ENCODE assay signal across 12 cellular contexts in the genomic region with DNA sequence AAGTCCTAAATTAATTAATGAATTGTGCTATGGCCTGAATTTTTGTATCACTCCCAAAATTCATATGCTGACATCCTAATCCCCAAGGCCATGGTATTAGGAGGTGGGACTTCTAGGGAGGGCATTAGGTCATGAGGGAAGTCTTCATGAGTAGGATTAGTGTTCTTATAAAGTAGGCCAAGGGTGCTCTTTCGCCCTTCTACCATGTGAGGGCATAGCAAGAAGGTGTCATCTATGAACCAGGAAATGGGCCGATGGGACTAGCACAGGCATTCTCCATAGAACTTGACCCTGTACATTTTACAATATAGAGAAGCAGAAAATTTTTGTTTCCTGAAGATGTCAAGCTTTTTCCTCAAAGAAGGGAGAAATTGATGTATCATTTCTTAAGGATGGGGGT. TPM values are rescaled to one million over a fixed set of nuclear protein-coding genes. Genes with fewer than 3 reads are reported as not detected.
DNase-seq lines count a peak whose midpoint lies in the region; ATAC-seq, FAIRE-seq and TF ChIP-seq lines count a peak whose summit lies in the region.
"Had no signal": no experiment of that assay in that cellular context is flagged by ENCODE, and none has a peak within 500 bp of the region (broad histone marks: within the 10 kb centered on the region; RNA-seq: fewer than 3 reads in every experiment).

No MANE protein-coding gene starts in this region.

- H3K4me1 ChIP-seq in H1 (replicated peaks in 1 of 4; ENCODE audit: control insufficient read depth in 3 of 4, insufficient read depth in 4 of 4, low read length in 3 of 4) (no peaks in the 10 kb centered on the region), stomach (no peaks in the 10 kb centered on the region)
- H3K4me1 ChIP-seq: SJCRH30 had no signal

- H3K4me3 ChIP-seq in H1 (ENCODE audit: extremely low read depth in 1 of 4, insufficient read depth in 2 of 4, low read depth in 3 of 4, low read length in 4 of 4) (no peak overlapping the region), stomach (no peak overlapping the region)
- H3K4me3 ChIP-seq: SJCRH30 had no signal

- POLR2A ChIA-PET in H1 (lab: Charles Lee; ENCODE audit: partially characterized antibody) = no interaction called here

- peaks cover 2% of the 10 kb centered on the region; the same call in 1 of the 2 replicates for H3K23me2 ChIP-seq in H1 (ENCODE audit: low read depth, low read length)

- in situ Hi-C loops in G401 (cut with HindIII; ENCODE audit: low sequenced_read_pairs) = no loop called here

- no peaks in the 10 kb centered on the region for H3K4me1 Mint-ChIP-seq in activated naive CD4-positive, alpha-beta T cell treated with anti-CD3 and anti-CD28 coated beads, Interleukin-2, amount 10 ng/mL, durations not matched to agents 7 days and 5 days
- H3K4me1 Mint-ChIP-seq: nephron progenitor cell had no signal

- no peak overlapping the region for H3K27ac Mint-ChIP-seq in activated naive CD4-positive, alpha-beta T cell treated with anti-CD3 and anti-CD28 coated beads, Interleukin-2, amount 10 ng/mL, durations not matched to agents 7 days and 5 days
- H3K27ac Mint-ChIP-seq: nephron progenitor cell had no signal

- H3K4me3 Mint-ChIP-seq in activated naive CD4-positive, alpha-beta T cell treated with anti-CD3 and anti-CD28 coated beads, Interleukin-2, amount 10 ng/mL, durations not matched to agents 7 days and 5 days = no peak overlapping the region
- H3K4me3 Mint-ChIP-seq: nephron progenitor cell had no signal

- FAIRE-seq in H1 (lab: Jason Lieb, UNC) = peak; percentile 93
- FAIRE-seq: G401.6 had no signal

- no peak overlapping the region for H3K4ac ChIP-seq in H1 (replicated peaks; ENCODE audit: insufficient read length, low read depth, low read length)

- H2BK15ac ChIP-seq in H1 (ENCODE audit: low read length) = no peak overlapping the region

- no peak overlapping the region for H3K23ac ChIP-seq in H1 (ENCODE audit: insufficient read length)

- peak; percentile 80 to 84 for TF ChIP-seq RAD21 in H1 (IDR thresholded peaks at IDR 0.05 in 1 of 2, conservative IDR thresholded peaks at IDR 0.05 in 1 of 2; ENCODE audit: low read depth in 2 of 2, low read length in 2 of 2)

- no peak overlapping the region for H4K91ac ChIP-seq in H1 (replicated peaks; ENCODE audit: insufficient read length, low read length)

- no peaks in the 10 kb centered on the region for H3K27me3 ChIP-seq in H1 (replicated peaks in 1 of 4; ENCODE audit: control insufficient read depth in 3 of 4, extremely low read depth in 1 of 4, insufficient read depth in 3 of 4, low read length in 3 of 4)
- no peaks in the 10 kb centered on the region for H3K27me3 ChIP-seq in stomach
- H3K27me3 ChIP-seq: SJCRH30 had no signal

- H3K18ac ChIP-seq in H1 (ENCODE audit: extremely low read depth, low read length) = no peak overlapping the region

- H2AK5ac ChIP-seq in H1 (ENCODE audit: low read depth, low read length) = no peak overlapping the region

- DNase-seq in ELF-1 (ENCODE audit: low read depth, low spot score) (peak; percentile 16), NCI-H1105 (lab: John Stamatoyannopoulos, UW) (peak; percentile 3), H1 (ENCODE audit: low read depth in 1 of 2, low spot score in 2 of 2) (no peak), HCEC 1CT (no peak), stomach (no peak), G401 (ENCODE audit: low spot score) (no peak)
- no peak for DNase-seq in activated naive CD4-positive, alpha-beta T cell treated with anti-CD3 and anti-CD28 coated beads, Interleukin-2, amount 10 ng/mL, durations not matched to agents 7 days and 5 days
- DNase-seq: nephron progenitor cell had no signal

- H2AFZ ChIP-seq in H1 (ENCODE audit: low read length) = no peak overlapping the region

- WGBS in H1 (ENCODE audit: extremely low coverage in 1 of 2, insufficient coverage in 1 of 2, insufficient read length in 1 of 2, insufficient replicate concordance in 2 of 2, low coverage in 1 of 2, low lambda C conversion rate in 2 of 2, missing lambda C conversion rate in 1 of 2), 2 experiments = 64% methylated on average over 2 of the region's 2 CpGs; no CpG with 5 or more reads in 1 of the 2 experiments
- 62 to 84% (median 68%) methylated on average over 2 of the region's 2 CpGs for WGBS in stomach, 5 donors

- CTCF ChIA-PET in H1 (lab: Charles Lee; ENCODE audit: partially characterized antibody) = interaction anchor here (0.8 to 2.8 kb wide), 13 partner anchors 8 to 671 kb away, joined by 3 to 11 read pairs (median 3); a partner anchor contains a TSS
- CTCF ChIA-PET in activated naive CD4-positive, alpha-beta T cell treated with anti-CD3 and anti-CD28 coated beads, Interleukin-2, amount 10 ng/mL, durations not matched to agents 7 days and 5 days (lab: Charles Lee) = no interaction called here

- no peaks in the 10 kb centered on the region for H3K36me3 Mint-ChIP-seq in activated naive CD4-positive, alpha-beta T cell treated with anti-CD3 and anti-CD28 coated beads, Interleukin-2, amount 10 ng/mL, durations not matched to agents 7 days and 5 days

- H3K4me2 ChIP-seq in H1 (ENCODE audit: insufficient read depth in 1 of 2, low read depth in 2 of 2, low read length in 2 of 2) = no peak overlapping the region

- no peak overlapping the region for H2BK120ac ChIP-seq in H1 (replicated peaks; ENCODE audit: low read depth, low read length)

- no peaks in the 10 kb centered on the region for H3K9me3 Mint-ChIP-seq in activated naive CD4-positive, alpha-beta T cell treated with anti-CD3 and anti-CD28 coated beads, Interleukin-2, amount 10 ng/mL, durations not matched to agents 7 days and 5 days
- H3K9me3 Mint-ChIP-seq: nephron progenitor cell had no signal

- H3K9me3 ChIP-seq in H1 (ENCODE audit: insufficient read depth in 2 of 2, low read depth in 1 of 2, low read length in 1 of 2) (no peaks in the 10 kb centered on the region; a peak in 1 of 4 replicates), stomach (no peaks in the 10 kb centered on the region)
- H3K9me3 ChIP-seq: SJCRH30 had no signal

- peak; percentile 12 to 80 (median 47) for TF ChIP-seq CTCF in H1 (IDR thresholded peaks at IDR 0.05; ENCODE audit: control extremely low read depth in 1 of 3, insufficient read depth in 1 of 3, low read depth in 1 of 3, low read length in 3 of 3)
- TF ChIP-seq CTCF in stomach (IDR thresholded peaks at IDR 0.05) = no peak

- H4K20me1 ChIP-seq in H1 (replicated peaks in 1 of 2; ENCODE audit: control insufficient read depth in 1 of 2, insufficient read depth in 2 of 2, low read length in 2 of 2) = no peaks in the 10 kb centered on the region

- no peaks in the 10 kb centered on the region for H3K27me3 Mint-ChIP-seq in activated naive CD4-positive, alpha-beta T cell treated with anti-CD3 and anti-CD28 coated beads, Interleukin-2, amount 10 ng/mL, durations not matched to agents 7 days and 5 days

- no peak for TF ChIP-seq EP300 in H1 (IDR thresholded peaks at IDR 0.05; ENCODE audit: borderline replicate concordance in 1 of 2, low read depth in 2 of 2, low read length in 2 of 2)
- TF ChIP-seq EP300 in stomach (IDR thresholded peaks at IDR 0.05) = no peak

- no peak overlapping the region for H2BK12ac ChIP-seq in H1 (ENCODE audit: low read depth, low read length)

- no peaks in the 10 kb centered on the region for H3K79me1 ChIP-seq in H1 (ENCODE audit: low read depth, low read length)

- no peak overlapping the region for H4K8ac ChIP-seq in H1 (ENCODE audit: extremely low read depth, insufficient read depth, low read length)

- intact Hi-C loops in stomach (cut with DNase I; ENCODE audit: low total_unique reads) = no loop called here

- H2BK5ac ChIP-seq in H1 (ENCODE audit: low read depth, low read length) = no peak overlapping the region

- H3K36me3 ChIP-seq in H1 (ENCODE audit: control insufficient read depth in 2 of 4, insufficient read depth in 4 of 4, low read length in 3 of 4) (no peaks in the 10 kb centered on the region), stomach (no peaks in the 10 kb centered on the region)
- H3K36me3 ChIP-seq: SJCRH30 had no signal

- no peak overlapping the region for H3K14ac ChIP-seq in H1 (ENCODE audit: insufficient read length)

- no peak overlapping the region for H3K56ac ChIP-seq in H1 (replicated peaks; ENCODE audit: insufficient read length, low read depth, low read length)

- H3K9ac ChIP-seq in H1 (replicated peaks in 1 of 4; ENCODE audit: extremely low read depth in 1 of 4, low read depth in 3 of 4, low read length in 3 of 4) = no peak overlapping the region

- no peak overlapping the region for H3K27ac ChIP-seq in H1 (ENCODE audit: low read depth, low read length)
- no peak overlapping the region for H3K27ac ChIP-seq in stomach
- H3K27ac ChIP-seq: epithelial cell of prostate, SJCRH30 had no signal

- ATAC-seq in HG02610 (IDR thresholded peaks at IDR 0.05; ENCODE audit: unreplicated experiment) = peak; percentile 78

- H4K5ac ChIP-seq in H1 (ENCODE audit: insufficient read length, low read depth, low read length) = no peak overlapping the region

- no peaks in the 10 kb centered on the region for H3K79me2 ChIP-seq in H1 (ENCODE audit: control insufficient read depth in 1 of 2, insufficient read depth in 2 of 2, low read length in 2 of 2)

- no peak overlapping the region for H2BK20ac ChIP-seq in H1 (ENCODE audit: low read length)

- no peak for TF ChIP-seq POLR2A in H1 (IDR thresholded peaks at IDR 0.05; ENCODE audit: control extremely low read depth in 1 of 2, low read depth in 2 of 2, low read length in 2 of 2)
- TF ChIP-seq POLR2A in stomach (IDR thresholded peaks at IDR 0.05) = no peak

RNA-seq across cellular contexts. Expression of a gene that starts 12.5 kb away (rescaled TPM):
- total RNA-seq in H1 (2021; fragmentation: NEBNext Ultra II Directional; extraction: Animal tissue kit (Norgen Biotek cat#: 25700)) = 2.6 and 3.2 TPM in 2 replicates
- polyA plus RNA-seq in H1 (2011; rRNA removed) = 0.60 and 0.97 TPM in 2 replicates
- polyA plus RNA-seq in H1 (2011; cell fraction: cytosol; rRNA removed) = 0.89 TPM
- polyA plus RNA-seq in H1 (2011; cell fraction: nucleus; rRNA removed) = 2.0 TPM
- 0.87 to 2.6 TPM (median 1.6 TPM) in 4 replicates for polyA plus RNA-seq in H1 (2012, experiment 1 of 2)
- 0.24 TPM for polyA plus RNA-seq in H1 (2012, experiment 2 of 2)
- 1.3 TPM for polyA plus RNA-seq in H1 (2013, experiment 1 of 2)
- polyA plus RNA-seq in H1 (2013, experiment 2 of 2) = 1.2 TPM
- 6.0 and 6.3 TPM in 2 replicates for polyA minus RNA-seq in H1 (2011; rRNA and poly(A)+ RNA removed)
- 2.9 TPM for polyA minus RNA-seq in H1 (2011; cell fraction: cytosol; rRNA and poly(A)+ RNA removed)
- 8.1 TPM for polyA minus RNA-seq in H1 (2011; cell fraction: nucleus; rRNA and poly(A)+ RNA removed)
- 1 to 10 TPM in 1 of 5 donors, under 1 TPM in 1, not detected in 3; 0.14 to 2.8 TPM for total RNA-seq in stomach
- polyA plus RNA-seq in stomach = under 1 TPM; 0.03 to 0.46 (median 0.19) TPM
- not detected in 2 replicates for total RNA-seq in G401 (2014; rRNA removed; shearing (Covaris generic))
- total RNA-seq: SJCRH30 had no signal

Comparison
In these comparisons a context has a peak if more than half of its experiments do, and no peak if none do; other contexts are left out.
1. DNase-seq: peak in ELF-1 (single experiment) and NCI-H1105 (single experiment); none in H1 (0 of 2), HCEC 1CT (single experiment), stomach (single experiment), activated naive CD4-positive, alpha-beta T cell treated with anti-CD3 and anti-CD28 coated beads, Interleukin-2, amount 10 ng/mL, durations not matched to agents 7 days and 5 days (single experiment) and G401 (single experiment).
2. CTCF ChIP-seq: peak in H1 (3 of 3); none in stomach (0 of 7).